Comparison of ENCODE assay signal across 8 cellular contexts in genomic region chr3:101936419-101937331, GRCh38.
A peak's percentile ranks its signal among the peaks of the same experiment; 100 is the strongest.
DNase-seq lines count a peak whose midpoint lies in the region; ATAC-seq and FAIRE-seq lines count a peak whose summit lies in the region.

No MANE protein-coding gene starts in this region.

- no peaks in the 10 kb centered on the region for H3K36me3 Mint-ChIP-seq in naive thymus-derived CD8-positive, alpha-beta T cell

- peaks cover 15 to 33% (median 22%) of the 10 kb centered on the region in 4 donors for H3K4me1 Mint-ChIP-seq in naive thymus-derived CD8-positive, alpha-beta T cell

- DNase-seq in A172 (ENCODE audit: low spot score): peak; percentile 83
- DNase-seq in GM18507 (ENCODE audit: extremely low spot score, insufficient read length, low read depth): peak; percentile 68
- peak; percentile 86 to 98 for DNase-seq in NOMO-1 (lab: John Stamatoyannopoulos, UW; ENCODE audit: unreplicated experiment in 2 of 2)
- peak; percentile 79 for DNase-seq in astrocyte of the hippocampus (ENCODE audit: low read depth, low spot score)
- DNase-seq in naive thymus-derived CD8-positive, alpha-beta T cell: peak in 4 of 10 donors; percentile 14 to 61 (median 44)
- no peak for DNase-seq in NCI-H524 (lab: John Stamatoyannopoulos, UW)
- no peak for DNase-seq in ecto neural progenitor cell (ENCODE audit: low spot score)

- H3K9me3 Mint-ChIP-seq in naive thymus-derived CD8-positive, alpha-beta T cell: peaks cover 0 to 6% (median 0%) of the 10 kb centered on the region in 9 donors

- peak overlapping the region; percentile 75 to 94 (median 84) for H3K27ac Mint-ChIP-seq in naive thymus-derived CD8-positive, alpha-beta T cell

- peak; percentile 97 for FAIRE-seq in GM18507 (lab: Jason Lieb, UNC)

- H3K27me3 Mint-ChIP-seq in naive thymus-derived CD8-positive, alpha-beta T cell: no peaks in the 10 kb centered on the region

- peak; percentile 88 for ATAC-seq in HG02852 (IDR thresholded peaks at IDR 0.05; ENCODE audit: unreplicated experiment)
- peak; percentile 92 to 94 for ATAC-seq in naive thymus-derived CD8-positive, alpha-beta T cell

- POLR2A ChIA-PET in naive thymus-derived CD8-positive, alpha-beta T cell (lab: Charles Lee): interaction anchor here (0.7 to 2.7 kb wide), 7 partner anchors 12 to 142 kb away, joined by 3 to 12 read pairs (median 3); partner anchors contain the start of gene NFKBIZ

- H3K4me3 Mint-ChIP-seq in naive thymus-derived CD8-positive, alpha-beta T cell: peak overlapping the region in 9 of 10 donors; percentile 56 to 76 (median 69)

Comparison
In these comparisons a context has a peak if more than half of its experiments do, and no peak if none do; other contexts are left out.
1. DNase-seq: peak in A172 (single experiment), GM18507 (single experiment), NOMO-1 (2 of 2) and astrocyte of the hippocampus (single experiment); none in NCI-H524 (0 of 2) and ecto neural progenitor cell (single experiment).